Comparison of ENCODE assay signal across 8 cellular contexts in genomic region chr1:23403355-23403734, GRCh38. TPM values are rescaled to one million over a fixed set of nuclear protein-coding genes. Genes with fewer than 3 reads are reported as not detected.
DNase-seq lines count a peak whose midpoint lies in the region; ATAC-seq, FAIRE-seq and TF ChIP-seq lines count a peak whose summit lies in the region.

No MANE protein-coding gene starts in this region.

- in situ Hi-C loops in HepG2 (cut with HindIII; ENCODE audit: extremely low pct_ligation_motif_present, low pct_unique_long_range_greater_than_20kb) = no loop called here

- TF ChIP-seq RAD21 in HepG2 (CRISPR knock-in tag; IDR thresholded peaks at IDR 0.05) = no peak

- H3K27me3 Mint-ChIP-seq in immature natural killer cell (ENCODE audit: low read depth in 3 of 3) = no peaks in the 10 kb centered on the region
- H3K27me3 Mint-ChIP-seq in activated CD4-positive, alpha-beta memory T cell treated with anti-CD3 and anti-CD28 coated beads, Interleukin-2, amount 10 ng/mL, durations not matched to agents 7 days and 5 days = no peaks in the 10 kb centered on the region

- no peak overlapping the region for H3K4me3 Mint-ChIP-seq in immature natural killer cell
- H3K4me3 Mint-ChIP-seq in activated CD4-positive, alpha-beta memory T cell treated with anti-CD3 and anti-CD28 coated beads, Interleukin-2, amount 10 ng/mL, durations not matched to agents 7 days and 5 days = no peak overlapping the region

- H3K27ac ChIP-seq in HepG2 (ENCODE audit: extremely low read length, insufficient read depth, low read length) = no peak overlapping the region
- no peak overlapping the region for H3K27ac ChIP-seq in right lobe of liver
- peak overlapping the region; percentile 18 to 78 for H3K27ac ChIP-seq in coronary artery
- H3K27ac ChIP-seq in muscle layer of colon (ENCODE audit: low read depth, low read length) = peak overlapping the region; percentile 71
- peak overlapping the region; percentile 46 to 63 for H3K27ac ChIP-seq in uterus

- no peak overlapping the region for H2AFZ ChIP-seq in HepG2 (ENCODE audit: low read length)

- no peaks in the 10 kb centered on the region for H4K20me1 ChIP-seq in HepG2 (ENCODE audit: insufficient read depth, low read length)

- H3K9me3 Mint-ChIP-seq in immature natural killer cell = no peaks in the 10 kb centered on the region
- no peaks in the 10 kb centered on the region for H3K9me3 Mint-ChIP-seq in activated CD4-positive, alpha-beta memory T cell treated with anti-CD3 and anti-CD28 coated beads, Interleukin-2, amount 10 ng/mL, durations not matched to agents 7 days and 5 days

- no peak for TF ChIP-seq EP300 in HepG2 (IDR thresholded peaks at IDR 0.05; ENCODE audit: low read depth in 2 of 2, low read length in 2 of 2)
- TF ChIP-seq EP300 in HepG2 (CRISPR knock-in tag; IDR thresholded peaks at IDR 0.05; ENCODE audit: borderline replicate concordance) = no peak

- POLR2A ChIA-PET in HepG2 (lab: Yijun Ruan, JAX) = interaction anchor here (1.4 kb wide), 1 partner anchor 35 kb away, joined by 4 read pairs; no protein-coding TSS in a partner anchor
- POLR2A ChIA-PET in activated CD4-positive, alpha-beta memory T cell treated with anti-CD3 and anti-CD28 coated beads, Interleukin-2, amount 10 ng/mL, durations not matched to agents 7 days and 5 days (lab: Charles Lee) = interaction anchor here (1.3 to 1.8 kb wide), 2 partner anchors 35 to 59 kb away, joined by 3 to 10 read pairs; partner anchors contain the start of gene HNRNPR

- TF ChIP-seq POLR2A in HepG2 (IDR thresholded peaks at IDR 0.05; ENCODE audit: insufficient read depth in 1 of 2, low read depth in 2 of 2, low read length in 2 of 2) (no peak), right lobe of liver (IDR thresholded peaks at IDR 0.05) (no peak), uterus (IDR thresholded peaks at IDR 0.05) (no peak)

- TF ChIP-seq CTCF in HepG2 (CRISPR knock-in tag; IDR thresholded peaks at IDR 0.05) (no peak), right lobe of liver (IDR thresholded peaks at IDR 0.05) (no peak), coronary artery (IDR thresholded peaks at IDR 0.05) (no peak), uterus (IDR thresholded peaks at IDR 0.05) (no peak)

- no peaks in the 10 kb centered on the region for H3K27me3 ChIP-seq in HepG2 (ENCODE audit: control insufficient read depth in 1 of 2, insufficient read depth in 2 of 2, low read length in 2 of 2)
- no peaks in the 10 kb centered on the region for H3K27me3 ChIP-seq in right lobe of liver
- no peaks in the 10 kb centered on the region for H3K27me3 ChIP-seq in muscle layer of colon (ENCODE audit: control insufficient read depth in 1 of 2, insufficient read depth in 2 of 2, low read length in 2 of 2)
- no peaks in the 10 kb centered on the region for H3K27me3 ChIP-seq in uterus

- intact Hi-C loops in HepG2 (cut with micrococcal nuclease; ENCODE audit: unreplicated experiment) (loop anchor here (1.0 kb wide), 1 partner anchor 34 kb away; the partner anchor contains the start of gene ZNF436), right lobe of liver (cut with DNase I) (no loop called here), uterus (cut with DNase I; ENCODE audit: low total_unique reads) (no loop called here)

- no peaks in the 10 kb centered on the region for H3K9me3 ChIP-seq in HepG2 (ENCODE audit: low read length)
- H3K9me3 ChIP-seq in right lobe of liver = no peaks in the 10 kb centered on the region
- no peaks in the 10 kb centered on the region for H3K9me3 ChIP-seq in muscle layer of colon (ENCODE audit: low read length)
- no peaks in the 10 kb centered on the region for H3K9me3 ChIP-seq in uterus

- no peak overlapping the region for H3K4me2 ChIP-seq in HepG2 (ENCODE audit: low read depth, low read length)

- H3K9ac ChIP-seq in HepG2 (ENCODE audit: insufficient read depth, low read depth, low read length) (no peak overlapping the region), muscle layer of colon (ENCODE audit: low read length) (no peak overlapping the region)

- H3K4me1 Mint-ChIP-seq in immature natural killer cell = peaks cover 4 to 10% of the 10 kb centered on the region in 2 donors
- H3K4me1 Mint-ChIP-seq in activated CD4-positive, alpha-beta memory T cell treated with anti-CD3 and anti-CD28 coated beads, Interleukin-2, amount 10 ng/mL, durations not matched to agents 7 days and 5 days = peaks cover 18% of the 10 kb centered on the region

- peaks cover 15 to 78% of the 10 kb centered on the region in 2 experiments for H3K36me3 ChIP-seq in HepG2 (replicated peaks in 1 of 2; ENCODE audit: control insufficient read depth in 1 of 2, insufficient read depth in 2 of 2, low read length in 2 of 2)
- H3K36me3 ChIP-seq in right lobe of liver = peaks cover 0 to 28% (median 11%) of the 10 kb centered on the region in 4 donors
- H3K36me3 ChIP-seq in muscle layer of colon (ENCODE audit: insufficient read depth, low read length) = peaks cover 62% of the 10 kb centered on the region
- no peaks in the 10 kb centered on the region for H3K36me3 ChIP-seq in uterus

- no peaks in the 10 kb centered on the region for H3K36me3 Mint-ChIP-seq in immature natural killer cell
- H3K36me3 Mint-ChIP-seq in activated CD4-positive, alpha-beta memory T cell treated with anti-CD3 and anti-CD28 coated beads, Interleukin-2, amount 10 ng/mL, durations not matched to agents 7 days and 5 days (ENCODE audit: low read depth) = no peaks in the 10 kb centered on the region

- no peak for FAIRE-seq in HepG2 (lab: Jason Lieb, UNC)

- ATAC-seq in HepG2 (no peak), right lobe of liver (no peak)

- no TSS peak for BruUV-seq in HepG2 (replicated peaks; lab: Mats Ljungman, UMichigan)

- DNase-seq in HepG2 (ENCODE audit: low spot score) (no peak), right lobe of liver (no peak), coronary artery (ENCODE audit: low spot score) (no peak), uterus (no peak), immature natural killer cell (no peak), inferior parietal cortex (ENCODE audit: extremely low spot score) (no peak)
- DNase-seq in activated CD4-positive, alpha-beta memory T cell treated with anti-CD3 and anti-CD28 coated beads, Interleukin-2, amount 10 ng/mL, durations not matched to agents 7 days and 5 days = no peak

- H3K4me3 ChIP-seq in HepG2 (replicated peaks in 1 of 3; ENCODE audit: insufficient read depth in 1 of 3, low read depth in 2 of 3, low read length in 3 of 3) = no peak overlapping the region
- H3K4me3 ChIP-seq in right lobe of liver = no peak overlapping the region
- peak overlapping the region; percentile 46 for H3K4me3 ChIP-seq in coronary artery
- no peak overlapping the region for H3K4me3 ChIP-seq in muscle layer of colon (ENCODE audit: low read depth in 1 of 2, low read length in 2 of 2)
- H3K4me3 ChIP-seq in uterus = no peak overlapping the region

- no peaks in the 10 kb centered on the region for H3K79me2 ChIP-seq in HepG2 (ENCODE audit: insufficient read depth, low read length)

- CTCF ChIA-PET in HepG2 (lab: Yijun Ruan, JAX; ENCODE audit: low intra/inter-chr PET ratio, low total read pairs) = interaction anchor here (1.1 kb wide), 1 partner anchor 426 kb away, joined by 4 read pairs; no protein-coding TSS in a partner anchor
- CTCF ChIA-PET in activated CD4-positive, alpha-beta memory T cell treated with anti-CD3 and anti-CD28 coated beads, Interleukin-2, amount 10 ng/mL, durations not matched to agents 7 days and 5 days (lab: Charles Lee) = interaction anchor here (0.6 to 2.3 kb wide), 23 partner anchors 8 to 655 kb away, joined by 3 to 11 read pairs (median 3); partner anchors contain the start of gene HNRNPR

- WGBS in HepG2 (ENCODE audit: low lambda C conversion rate) = 98% methylated on average over 4 of the region's 4 CpGs
- WGBS in right lobe of liver (ENCODE audit: insufficient coverage, low coverage, low lambda C conversion rate, missing lambda C conversion rate) = 82% methylated on average over 4 of the region's 4 CpGs

- H3K4me1 ChIP-seq in HepG2 (ENCODE audit: insufficient read depth, low read length) (no peaks in the 10 kb centered on the region), right lobe of liver (peaks cover 0 to 22% (median 8%) of the 10 kb centered on the region in 4 donors), muscle layer of colon (ENCODE audit: insufficient read depth, low read length) (peaks cover 19% of the 10 kb centered on the region), uterus (peaks cover 0 to 5% of the 10 kb centered on the region in 2 donors)

- no peak overlapping the region for H3K27ac Mint-ChIP-seq in immature natural killer cell
- H3K27ac Mint-ChIP-seq in activated CD4-positive, alpha-beta memory T cell treated with anti-CD3 and anti-CD28 coated beads, Interleukin-2, amount 10 ng/mL, durations not matched to agents 7 days and 5 days = no peak overlapping the region

RNA-seq across cellular contexts. Expression of gene TCEA3, which starts 21.2 kb away (rescaled TPM):
- total RNA-seq in HepG2 (2016; rRNA removed; fragmentation: Illumina TruSeq; extraction: Trizol) (81.5 and 84.6 TPM in 2 replicates), right lobe of liver (10 to 100 TPM; 53.3 to 94.0 (median 63.2) TPM), uterus (10 to 100 TPM; 20.6 to 70.9 (median 27.8) TPM)
- 62.6 and 67.5 TPM in 2 replicates for total RNA-seq in HepG2 (2016; cell fraction: cytosol; rRNA removed; fragmentation: Illumina TruSeq; extraction: Trizol; ENCODE audit: low read depth)
- 77.6 and 83.3 TPM in 2 replicates for total RNA-seq in HepG2 (2016; cell fraction: insoluble cytoplasmic fraction; rRNA removed; fragmentation: Illumina TruSeq; extraction: Trizol)
- 58.1 and 63.2 TPM in 2 replicates for total RNA-seq in HepG2 (2016; cell fraction: membrane; rRNA removed; fragmentation: Illumina TruSeq; extraction: Trizol)
- 55.6 and 64.4 TPM in 2 replicates for total RNA-seq in HepG2 (2016; cell fraction: nucleus; rRNA removed; fragmentation: Illumina TruSeq; extraction: Trizol)
- polyA plus RNA-seq in HepG2 (2011; rRNA removed) (55.5 and 57.9 TPM in 2 replicates), immature natural killer cell (1 to 10 TPM in 2 of 3 donors, under 1 TPM in 1; 0.71 to 2.4 (median 1.1) TPM)
- 41.6 and 53.2 TPM in 2 replicates for polyA plus RNA-seq in HepG2 (2011; cell fraction: cytosol; rRNA removed)
- 94.8 and 103 TPM in 2 replicates for polyA plus RNA-seq in HepG2 (2011; cell fraction: nucleus; rRNA removed)
- polyA plus RNA-seq in HepG2 (2012) = 43.1 and 68.0 TPM in 2 replicates
- polyA plus RNA-seq in HepG2 (2016; cell fraction: cytosol; fragmentation: Illumina TruSeq; extraction: Trizol; ENCODE audit: low read depth) = 77.6 and 80.8 TPM in 2 replicates
- 107 and 119 TPM in 2 replicates for polyA plus RNA-seq in HepG2 (2016; cell fraction: insoluble cytoplasmic fraction; fragmentation: Illumina TruSeq; extraction: Trizol; ENCODE audit: low read depth)
- 67.2 and 70.2 TPM in 2 replicates for polyA plus RNA-seq in HepG2 (2016; cell fraction: membrane; fragmentation: Illumina TruSeq; extraction: Trizol; ENCODE audit: low read depth)
- 133 and 140 TPM in 2 replicates for polyA plus RNA-seq in HepG2 (2016; cell fraction: nucleus; fragmentation: Illumina TruSeq; extraction: Trizol; ENCODE audit: insufficient read depth, low read depth)
- polyA minus RNA-seq in HepG2 (2011; rRNA and poly(A)+ RNA removed; ENCODE audit: low replicate concordance) = 2.4 and 21.3 TPM in 2 replicates
- polyA minus RNA-seq in HepG2 (2011; cell fraction: cytosol; rRNA and poly(A)+ RNA removed) = 14.4 and 14.5 TPM in 2 replicates
- 28.3 and 31.7 TPM in 2 replicates for polyA minus RNA-seq in HepG2 (2011; cell fraction: nucleus; rRNA and poly(A)+ RNA removed)
- 1 to 10 TPM; 1.2 to 1.7 TPM for total RNA-seq in activated CD4-positive, alpha-beta memory T cell treated with anti-CD3 and anti-CD28 coated beads, Interleukin-2, amount 10 ng/mL, durations not matched to agents 7 days and 5 days

RNA-seq across cellular contexts. Expression of gene ZNF436, which starts 33.7 kb away (rescaled TPM):
- total RNA-seq in HepG2 (2016; rRNA removed; fragmentation: Illumina TruSeq; extraction: Trizol) (9.9 and 12.6 TPM in 2 replicates), right lobe of liver (1 to 10 TPM; 2.8 to 4.5 (median 3.4) TPM), uterus (10 to 100 TPM; 12.1 to 88.8 (median 21.6) TPM)
- total RNA-seq in HepG2 (2016; cell fraction: cytosol; rRNA removed; fragmentation: Illumina TruSeq; extraction: Trizol; ENCODE audit: low read depth) = 1.2 and 1.3 TPM in 2 replicates
- 9.5 and 13.9 TPM in 2 replicates for total RNA-seq in HepG2 (2016; cell fraction: insoluble cytoplasmic fraction; rRNA removed; fragmentation: Illumina TruSeq; extraction: Trizol)
- total RNA-seq in HepG2 (2016; cell fraction: membrane; rRNA removed; fragmentation: Illumina TruSeq; extraction: Trizol) = 4.7 and 6.1 TPM in 2 replicates
- 7.1 and 8.3 TPM in 2 replicates for total RNA-seq in HepG2 (2016; cell fraction: nucleus; rRNA removed; fragmentation: Illumina TruSeq; extraction: Trizol)
- polyA plus RNA-seq in HepG2 (2011; rRNA removed) (4.3 TPM in 2 replicates), immature natural killer cell (1 to 10 TPM in 1 of 3 donors, under 1 TPM in 1, not detected in 1; 0.60 to 5.4 TPM)
- polyA plus RNA-seq in HepG2 (2011; cell fraction: cytosol; rRNA removed) = 2.0 and 3.3 TPM in 2 replicates
- 7.0 and 8.6 TPM in 2 replicates for polyA plus RNA-seq in HepG2 (2011; cell fraction: nucleus; rRNA removed)
- 3.6 and 3.9 TPM in 2 replicates for polyA plus RNA-seq in HepG2 (2012)
- polyA plus RNA-seq in HepG2 (2016; cell fraction: cytosol; fragmentation: Illumina TruSeq; extraction: Trizol; ENCODE audit: low read depth) = 0.23 and 0.35 TPM in 2 replicates
- polyA plus RNA-seq in HepG2 (2016; cell fraction: insoluble cytoplasmic fraction; fragmentation: Illumina TruSeq; extraction: Trizol; ENCODE audit: low read depth) = 7.1 and 7.4 TPM in 2 replicates
- 1.3 and 1.4 TPM in 2 replicates for polyA plus RNA-seq in HepG2 (2016; cell fraction: membrane; fragmentation: Illumina TruSeq; extraction: Trizol; ENCODE audit: low read depth)
- polyA plus RNA-seq in HepG2 (2016; cell fraction: nucleus; fragmentation: Illumina TruSeq; extraction: Trizol; ENCODE audit: insufficient read depth, low read depth) = 10.5 and 11.6 TPM in 2 replicates
- polyA minus RNA-seq in HepG2 (2011; rRNA and poly(A)+ RNA removed; ENCODE audit: low replicate concordance) = 6.0 and 6.3 TPM in 2 replicates
- polyA minus RNA-seq in HepG2 (2011; cell fraction: cytosol; rRNA and poly(A)+ RNA removed) = 4.3 and 6.0 TPM in 2 replicates
- 6.8 and 11.7 TPM in 2 replicates for polyA minus RNA-seq in HepG2 (2011; cell fraction: nucleus; rRNA and poly(A)+ RNA removed)
- total RNA-seq in activated CD4-positive, alpha-beta memory T cell treated with anti-CD3 and anti-CD28 coated beads, Interleukin-2, amount 10 ng/mL, durations not matched to agents 7 days and 5 days = 1 to 10 TPM; 6.1 to 6.8 TPM

RNA-seq across cellular contexts. Expression of gene HNRNPR, which starts 59.3 kb away (rescaled TPM):
- total RNA-seq in HepG2 (2016; rRNA removed; fragmentation: Illumina TruSeq; extraction: Trizol) = 216 and 303 TPM in 2 replicates
- total RNA-seq in HepG2 (2016; cell fraction: cytosol; rRNA removed; fragmentation: Illumina TruSeq; extraction: Trizol; ENCODE audit: low read depth) = 17.8 and 18.7 TPM in 2 replicates
- total RNA-seq in HepG2 (2016; cell fraction: insoluble cytoplasmic fraction; rRNA removed; fragmentation: Illumina TruSeq; extraction: Trizol) = 220 and 303 TPM in 2 replicates
- 54.4 and 60.8 TPM in 2 replicates for total RNA-seq in HepG2 (2016; cell fraction: membrane; rRNA removed; fragmentation: Illumina TruSeq; extraction: Trizol)
- total RNA-seq in HepG2 (2016; cell fraction: nucleus; rRNA removed; fragmentation: Illumina TruSeq; extraction: Trizol) = 120 and 127 TPM in 2 replicates
- 93.6 and 133 TPM in 2 replicates for polyA plus RNA-seq in HepG2 (2011; rRNA removed)
- polyA plus RNA-seq in HepG2 (2011; cell fraction: cytosol; rRNA removed) = 55.9 and 84.1 TPM in 2 replicates
- polyA plus RNA-seq in HepG2 (2011; cell fraction: nucleus; rRNA removed) = 20.7 and 25.3 TPM in 2 replicates
- polyA plus RNA-seq in HepG2 (2012) = 82.4 and 94.8 TPM in 2 replicates
- polyA plus RNA-seq in HepG2 (2016; cell fraction: cytosol; fragmentation: Illumina TruSeq; extraction: Trizol; ENCODE audit: low read depth) = 13.1 and 13.2 TPM in 2 replicates
- 325 and 342 TPM in 2 replicates for polyA plus RNA-seq in HepG2 (2016; cell fraction: insoluble cytoplasmic fraction; fragmentation: Illumina TruSeq; extraction: Trizol; ENCODE audit: low read depth)
- 41.5 and 41.9 TPM in 2 replicates for polyA plus RNA-seq in HepG2 (2016; cell fraction: membrane; fragmentation: Illumina TruSeq; extraction: Trizol; ENCODE audit: low read depth)
- polyA plus RNA-seq in HepG2 (2016; cell fraction: nucleus; fragmentation: Illumina TruSeq; extraction: Trizol; ENCODE audit: insufficient read depth, low read depth) = 149 and 155 TPM in 2 replicates
- polyA minus RNA-seq in HepG2 (2011; rRNA and poly(A)+ RNA removed; ENCODE audit: low replicate concordance) = 55.1 and 153 TPM in 2 replicates
- 59.6 and 62.2 TPM in 2 replicates for polyA minus RNA-seq in HepG2 (2011; cell fraction: cytosol; rRNA and poly(A)+ RNA removed)
- polyA minus RNA-seq in HepG2 (2011; cell fraction: nucleus; rRNA and poly(A)+ RNA removed) = 145 and 152 TPM in 2 replicates
- 10 to 100 TPM; 27.5 to 44.2 (median 32.0) TPM for total RNA-seq in right lobe of liver
- 100 to 1,000 TPM in 2 of 4 donors, 10 to 100 TPM in 2; 29.7 to 230 (median 116) TPM for total RNA-seq in uterus
- polyA plus RNA-seq in immature natural killer cell = 100 to 1,000 TPM; 133 to 212 (median 158) TPM
- total RNA-seq in activated CD4-positive, alpha-beta memory T cell treated with anti-CD3 and anti-CD28 coated beads, Interleukin-2, amount 10 ng/mL, durations not matched to agents 7 days and 5 days = 100 to 1,000 TPM; 175 to 179 TPM

Comparison
In these comparisons a context has a peak if more than half of its experiments do, and no peak if none do; other contexts are left out.
1. H3K27ac ChIP-seq: peak in coronary artery (2 of 2), muscle layer of colon (single experiment) and uterus (2 of 2); none in HepG2 (single experiment) and right lobe of liver (0 of 3).
2. RNA of gene TCEA3, which starts 21.2 kb away (total RNA-seq): 55.6 to 84.6 TPM in HepG2, 53.3 to 94.0 TPM in right lobe of liver and 20.6 to 70.9 TPM in uterus; 1.2 to 1.7 TPM in activated CD4-positive, alpha-beta memory T cell treated with anti-CD3 and anti-CD28 coated beads, Interleukin-2, amount 10 ng/mL, durations not matched to agents 7 days and 5 days; every median in the first group is over 4 times any median in the second.